9 cellular contexts compared by ENCODE assay signal in genomic region chr13:45055198-45055901, GRCh38.
DNase-seq lines count a peak whose midpoint lies in the region; ATAC-seq and TF ChIP-seq lines count a peak whose summit lies in the region.
"Had no signal": no experiment of that assay in that cellular context is flagged by ENCODE, and none has a peak within 500 bp of the region (broad histone marks: within the 10 kb centered on the region; RNA-seq: fewer than 3 reads in every experiment).

No MANE protein-coding gene starts in this region.

- H3K4me3 ChIP-seq in astrocyte of the spinal cord (ENCODE audit: low read depth, low read length) (no peak overlapping the region), stomach (no peak overlapping the region)

- no peak for TF ChIP-seq POLR2A in stomach (IDR thresholded peaks at IDR 0.05)

- H3K27me3 ChIP-seq in stomach, result no peaks in the 10 kb centered on the region

- no peaks in the 10 kb centered on the region for H3K36me3 ChIP-seq in stomach

- 44 to 57% (median 53%) methylated on average over 8 of the region's 8 CpGs for WGBS in stomach, 5 donors

- no peaks in the 10 kb centered on the region for H3K9me3 ChIP-seq in stomach

- TF ChIP-seq CTCF in astrocyte of the spinal cord (IDR thresholded peaks at IDR 0.05; ENCODE audit: low read depth, low read length) (no peak), omental fat pad (IDR thresholded peaks at IDR 0.05) (no peak), stomach (IDR thresholded peaks at IDR 0.05) (no peak)

- no peak for TF ChIP-seq EP300 in stomach (IDR thresholded peaks at IDR 0.05)

- ATAC-seq in GM21526 (IDR thresholded peaks at IDR 0.05; ENCODE audit: low FRiP score, unreplicated experiment), result peak; percentile 72
- peak; percentile 95 for ATAC-seq in omental fat pad (ENCODE audit: low FRiP score)

- peak overlapping the region in 2 of 5 donors; percentile 49 to 60 for H3K27ac ChIP-seq in stomach

- intact Hi-C loops in stomach (cut with DNase I; ENCODE audit: low total_unique reads), result no loop called here

- in situ Hi-C loops in astrocyte of the spinal cord (cut with HindIII; ENCODE audit: low sequenced_read_pairs), result no loop called here

- H3K4me1 ChIP-seq in stomach, result peaks cover 0 to 20% (median 14%) of the 10 kb centered on the region in 4 donors

- DNase-seq in CD1c-positive myeloid dendritic cell (ENCODE audit: extremely low spot score) (peak; percentile 92), NCI-H2171 treated with DMSO at 0.1 percent for 48 hours (lab: John Stamatoyannopoulos, UW) (peak; percentile 64), astrocyte of the spinal cord (ENCODE audit: low read depth, low spot score) (peak; percentile 93), omental fat pad (ENCODE audit: low spot score) (no peak), stomach (no peak), NCI-H345 (lab: John Stamatoyannopoulos, UW) (no peak), NCI-H2029 (lab: John Stamatoyannopoulos, UW) (no peak)
- DNase-seq: left cardiac atrium had no signal

Comparison
In these comparisons a context has a peak if more than half of its experiments do, and no peak if none do; other contexts are left out.
1. DNase-seq: peak in CD1c-positive myeloid dendritic cell (single experiment), NCI-H2171 treated with DMSO at 0.1 percent for 48 hours (single experiment) and astrocyte of the spinal cord (single experiment); none in omental fat pad (single experiment), stomach (single experiment), NCI-H345 (single experiment) and NCI-H2029 (single experiment).